ENCODE assay signal across 8 cellular contexts in genomic region chr19:16143399-16144215, GRCh38. TPM values are rescaled to one million over a fixed set of nuclear protein-coding genes. Genes with fewer than 3 reads are reported as not detected.
A peak's percentile ranks its signal among the peaks of the same experiment; 100 is the strongest.
DNase-seq lines count a peak whose midpoint lies in the region; ATAC-seq and TF ChIP-seq lines count a peak whose summit lies in the region.

Gene HSH2D (plus strand): TSS chr19:16143685. CDS start chr19:16148751, 5,066 bp downstream.

- H3K27me3 ChIP-seq in OCI-LY3 (ENCODE audit: low read depth, low read length), result no peaks in the 10 kb centered on the region

- H2AFZ ChIP-seq in OCI-LY3 (ENCODE audit: low read depth, low read length), result no peak within 1 kb of the TSS

- H3K9me3 ChIP-seq in OCI-LY3 (ENCODE audit: insufficient read depth, low read length), result no peaks in the 10 kb centered on the region

- peaks cover 39% of the 10 kb centered on the region for H3K36me3 ChIP-seq in OCI-LY3 (replicated peaks; ENCODE audit: low read depth, low read length)

- peaks cover 53% of the 10 kb centered on the region for H3K79me2 ChIP-seq in OCI-LY3 (ENCODE audit: low read length)

- ATAC-seq in GM18511 (IDR thresholded peaks at IDR 0.05; ENCODE audit: unreplicated experiment), result peak; percentile 59
- peak; percentile 60 for ATAC-seq in HG02973 (IDR thresholded peaks at IDR 0.05; ENCODE audit: unreplicated experiment)
- ATAC-seq in left colon, result peak; percentile 99

- H3K4me1 ChIP-seq in OCI-LY3 (ENCODE audit: low read length), result peaks cover 79% of the 10 kb centered on the region

- TF ChIP-seq CTCF in OCI-LY3 (IDR thresholded peaks at IDR 0.05; ENCODE audit: low read depth, low read length), result no peak

- intact Hi-C loops in left colon (cut with DNase I, micrococcal nuclease), result no loop called here

- DNase-seq in activated T-helper 1 cell treated with Interleukin-2 at 50 U/mL for 16 hours (ENCODE audit: low read depth), result peak; percentile 66
- peak; percentile 95 to 97 for DNase-seq in left colon
- peak; percentile 70 for DNase-seq in stimulated activated CD8-positive, alpha-beta memory T cell treated with anti-CD3 and anti-CD28 coated beads, Interleukin-7, amount 100 ng/mL, for 4 hours (ENCODE audit: low read depth in 2 of 2)
- DNase-seq in glomerular visceral epithelial cell (ENCODE audit: extremely low spot score), result no peak
- DNase-seq in AG20443 (ENCODE audit: low spot score), result no peak

- peak within 1 kb of the TSS; percentile 96 for H3K9ac ChIP-seq in OCI-LY3 (ENCODE audit: low read length)

- peaks cover 14% of the 10 kb centered on the region; the same call in 1 of the 2 replicates for H4K20me1 ChIP-seq in OCI-LY3 (ENCODE audit: insufficient read depth, low read length)

- peak within 1 kb of the TSS; percentile 79 for H3K4me3 ChIP-seq in OCI-LY3 (ENCODE audit: low read length)

- H3K4me2 ChIP-seq in OCI-LY3 (ENCODE audit: low read length), result peak within 1 kb of the TSS; percentile 89

- H3K27ac ChIP-seq in OCI-LY3 (ENCODE audit: low read length), result peak within 1 kb of the TSS; percentile 92

RNA-seq across cellular contexts. Expression of gene HSH2D, which starts in this region (rescaled TPM):
- total RNA-seq in left colon, result 10 to 100 TPM; 18.8 to 24.3 TPM

Comparison
In these comparisons a context has a peak if more than half of its experiments do, and no peak if none do; other contexts are left out.
1. DNase-seq: peak in activated T-helper 1 cell treated with Interleukin-2 at 50 U/mL for 16 hours (single experiment), left colon (2 of 2) and stimulated activated CD8-positive, alpha-beta memory T cell treated with anti-CD3 and anti-CD28 coated beads, Interleukin-7, amount 100 ng/mL, for 4 hours (2 of 2); none in glomerular visceral epithelial cell (single experiment) and AG20443 (single experiment).
2. Peak in every context shown above with its lines, with median percentiles within 50 percentile points of each other: ATAC-seq.